In the genomic region with DNA sequence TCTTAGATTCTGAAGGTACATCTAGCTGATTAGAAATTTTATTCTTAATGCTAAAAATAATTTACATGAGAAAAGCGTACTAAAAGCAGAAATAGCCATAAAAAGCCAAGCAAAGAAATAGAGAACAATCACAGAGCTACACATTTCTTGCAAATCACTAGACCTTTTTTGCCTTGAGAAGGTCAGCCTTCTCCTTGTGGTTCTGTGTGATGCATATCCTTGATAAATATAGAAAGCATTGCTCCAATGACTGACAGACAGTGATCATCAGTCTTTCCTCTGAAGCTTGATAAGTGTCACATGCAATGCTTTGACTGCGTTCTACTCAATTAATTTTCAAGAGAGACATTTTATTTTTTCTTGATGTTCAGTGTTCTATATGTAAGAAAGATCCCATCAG, we compare ENCODE assay signal across 29 cellular contexts.
"Had no signal": no experiment of that assay in that cellular context is flagged by ENCODE, and none has a peak within 500 bp of the region (broad histone marks: within the 10 kb centered on the region; RNA-seq: fewer than 3 reads in every experiment).

No MANE protein-coding gene starts in this region.

- H3K36me3 ChIP-seq: adrenal gland, ascending aorta, brain microvascular endothelial cell, breast epithelium, cardiac muscle cell had no signal

- H3K27ac ChIP-seq: adrenal gland, ascending aorta, body of pancreas, brain microvascular endothelial cell, breast epithelium, cardiac muscle cell had no signal

- H3K9me3 ChIP-seq: adrenal gland, ascending aorta, body of pancreas, breast epithelium had no signal

- H3K27me3 ChIP-seq: adrenal gland, ascending aorta, body of pancreas, brain microvascular endothelial cell, breast epithelium, cardiac muscle cell had no signal

- DNase-seq: activated effector memory CD4-positive, alpha-beta T cell treated with anti-CD3 and anti-CD28 coated beads, Interleukin-2, amount 50 U/mL, for 16 hours; activated effector memory CD4-positive, alpha-beta T cell treated with Interleukin-2 at 50 U/mL for 16 hours; activated gamma-delta T cell; activated gamma-delta T cell treated with Interleukin-2 at 50 U/mL for 16 hours; activated naive CD4-positive, alpha-beta T cell; activated naive CD4-positive, alpha-beta T cell treated with anti-CD3 and anti-CD28 coated beads for 36 hours; activated naive CD4-positive, alpha-beta T cell treated with anti-CD3 and anti-CD28 coated beads, Interleukin-2, amount 10 ng/mL, durations not matched to agents 7 days and 5 days; activated naive CD4-positive, alpha-beta T cell treated with anti-CD3 and anti-CD28 coated beads, Interleukin-2, amount 50 U/mL, for 16 hours; activated naive CD4-positive, alpha-beta T cell treated with Interleukin-2 at 50 U/mL for 16 hours; activated naive CD8-positive, alpha-beta T cell treated with anti-CD3 and anti-CD28 coated beads for 36 hours; activated naive CD8-positive, alpha-beta T cell treated with anti-CD3 and anti-CD28 coated beads, Interleukin-2, amount 10 ng/mL, durations not matched to agents 7 days and 5 days; activated naive CD8-positive, alpha-beta T cell treated with anti-CD3 and anti-CD28 coated beads, Interleukin-2, amount 50 U/mL, for 24 hours; activated T-cell treated with anti-CD3 and anti-CD28 coated beads, Interleukin-2, amount 50 U/mL, for 1 hour; activated T-cell treated with anti-CD3 and anti-CD28 coated beads, Interleukin-2, amount 50 U/mL, for 24 hours; activated T-cell treated with anti-CD3 and anti-CD28 coated beads, Interleukin-2, amount 50 U/mL, for 4 hours; activated T-cell treated with anti-CD3 and anti-CD28 coated beads, Interleukin-2, amount 50 U/mL, for 48 hours; activated T-cell treated with anti-CD3 and anti-CD28 coated beads, Interleukin-2, amount 50 U/mL, for 72 hours; adrenal gland; amniotic stem cell; amygdala; anterior cingulate cortex; aorta; body of pancreas; brain microvascular endothelial cell; caudate nucleus; cerebellar nuclear complex had no signal

- H3K4me3 ChIP-seq: adrenal gland, ascending aorta, body of pancreas, breast epithelium, cardiac muscle cell had no signal
